ENCODE assay signal across 10 cellular contexts in the genomic region with DNA sequence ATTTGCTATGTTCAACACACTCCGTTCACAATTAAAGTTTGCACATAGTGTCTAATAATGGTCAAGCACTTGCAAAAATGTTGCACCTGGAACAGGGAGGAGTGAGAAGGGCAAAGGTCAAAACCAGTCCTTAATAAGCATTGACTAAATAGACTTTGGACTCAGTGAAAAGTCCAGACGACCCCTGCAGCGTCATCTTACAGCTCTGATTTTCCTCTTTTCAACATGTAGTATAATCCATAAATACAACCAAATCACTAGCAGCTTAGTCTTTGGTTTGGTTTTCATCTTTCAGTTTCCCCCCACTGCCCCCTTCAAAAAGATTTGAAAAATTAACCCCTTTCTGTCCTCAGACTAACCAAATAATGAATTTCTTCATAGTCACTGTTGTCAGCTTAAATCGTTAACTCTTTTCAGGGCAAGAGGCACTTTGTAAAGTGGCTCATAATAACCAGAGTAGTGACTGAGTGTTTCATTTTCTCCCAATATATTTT.
DNase-seq lines count a peak whose midpoint lies in the region; ATAC-seq and TF ChIP-seq lines count a peak whose summit lies in the region.
"Had no signal": no experiment of that assay in that cellular context is flagged by ENCODE, and none has a peak within 500 bp of the region (broad histone marks: within the 10 kb centered on the region; RNA-seq: fewer than 3 reads in every experiment).

No MANE protein-coding gene starts in this region.

- no peak overlapping the region for H3K27ac ChIP-seq in neural progenitor cell

- no peaks in the 10 kb centered on the region for H4K20me1 ChIP-seq in neural progenitor cell (ENCODE audit: low read depth)

- H3K4me3 Mint-ChIP-seq in T-helper 1 cell treated with Interleukin-12 subunit alpha and Interleukin-12 subunit beta and Interleukin-4 antibody, amounts not matched to agents 30 μg/mL and 1 μg/mL, for 36 hours, result peak overlapping the region; percentile 67
- peak overlapping the region; percentile 70 for H3K4me3 Mint-ChIP-seq in activated T-helper 17 cell treated with anti-CD3 and anti-CD28 coated beads, Interleukin-2, amount 50 U/mL, for 72 hours
- peak overlapping the region; percentile 47 for H3K4me3 Mint-ChIP-seq in neural progenitor cell

- H3K36me3 Mint-ChIP-seq in T-helper 1 cell treated with Interleukin-12 subunit alpha and Interleukin-12 subunit beta and Interleukin-4 antibody, amounts not matched to agents 30 μg/mL and 1 μg/mL, for 36 hours (ENCODE audit: low read depth), result peaks cover 21% of the 10 kb centered on the region
- no peaks in the 10 kb centered on the region for H3K36me3 Mint-ChIP-seq in activated T-helper 17 cell treated with anti-CD3 and anti-CD28 coated beads, Interleukin-2, amount 50 U/mL, for 72 hours (ENCODE audit: low read depth)
- H3K36me3 Mint-ChIP-seq in neural progenitor cell, result peaks cover 1% of the 10 kb centered on the region

- no peaks in the 10 kb centered on the region for H3K9me3 ChIP-seq in neural progenitor cell (ENCODE audit: low read depth)

- H3K4me3 ChIP-seq in neural progenitor cell, result no peak overlapping the region

- TF ChIP-seq CTCF in neural progenitor cell (IDR thresholded peaks at IDR 0.05), result no peak
- TF ChIP-seq CTCF in GM10266 (IDR thresholded peaks at IDR 0.05; ENCODE audit: control insufficient read depth, insufficient read depth, low read depth, missing control alignments), result no peak

- H3K79me2 ChIP-seq in neural progenitor cell (ENCODE audit: low read depth), result no peaks in the 10 kb centered on the region

- H2AFZ ChIP-seq in neural progenitor cell (replicated peaks), result no peak overlapping the region

- no peak for DNase-seq in T-helper 1 cell
- no peak for DNase-seq in neural progenitor cell (ENCODE audit: low spot score)
- DNase-seq in GM10266 (ENCODE audit: extremely low spot score), result no peak
- no peak for DNase-seq in NCI-H128 (lab: John Stamatoyannopoulos, UW; ENCODE audit: unreplicated experiment)
- DNase-seq: activated CD8-positive, alpha-beta memory T cell treated with anti-CD3 and anti-CD28 coated beads, Interleukin-2, amount 50 U/mL, for 48 hours; SK-N-SH had no signal

- no peak overlapping the region for H3K9ac ChIP-seq in neural progenitor cell
- H3K9ac ChIP-seq: SK-N-SH had no signal

- no peaks in the 10 kb centered on the region for H3K9me3 Mint-ChIP-seq in T-helper 1 cell treated with Interleukin-12 subunit alpha and Interleukin-12 subunit beta and Interleukin-4 antibody, amounts not matched to agents 30 μg/mL and 1 μg/mL, for 36 hours
- H3K9me3 Mint-ChIP-seq in activated T-helper 17 cell treated with anti-CD3 and anti-CD28 coated beads, Interleukin-2, amount 50 U/mL, for 72 hours, result no peaks in the 10 kb centered on the region
- H3K9me3 Mint-ChIP-seq in neural progenitor cell, result no peaks in the 10 kb centered on the region

- no peak overlapping the region for H3K4me2 ChIP-seq in neural progenitor cell

- peaks cover 49% of the 10 kb centered on the region for H3K4me1 Mint-ChIP-seq in T-helper 1 cell treated with Interleukin-12 subunit alpha and Interleukin-12 subunit beta and Interleukin-4 antibody, amounts not matched to agents 30 μg/mL and 1 μg/mL, for 36 hours (ENCODE audit: low read depth)
- peaks cover 7% of the 10 kb centered on the region for H3K4me1 Mint-ChIP-seq in activated T-helper 17 cell treated with anti-CD3 and anti-CD28 coated beads, Interleukin-2, amount 50 U/mL, for 72 hours
- H3K4me1 Mint-ChIP-seq in neural progenitor cell, result peaks cover 37% of the 10 kb centered on the region

- peaks cover 3% of the 10 kb centered on the region for H3K4me1 ChIP-seq in neural progenitor cell

- H3K27me3 ChIP-seq in neural progenitor cell, result no peaks in the 10 kb centered on the region

- ATAC-seq in HG02678 (IDR thresholded peaks at IDR 0.05; ENCODE audit: unreplicated experiment) (peak; percentile 37), HG02642 (IDR thresholded peaks at IDR 0.05; ENCODE audit: poor library complexity, unreplicated experiment) (no peak)
- ATAC-seq in activated T-helper 17 cell treated with anti-CD3 and anti-CD28 coated beads, Interleukin-2, amount 50 U/mL, for 72 hours (replicated peaks), result peak; percentile 50

- no peaks in the 10 kb centered on the region for H3K27me3 Mint-ChIP-seq in T-helper 1 cell treated with Interleukin-12 subunit alpha and Interleukin-12 subunit beta and Interleukin-4 antibody, amounts not matched to agents 30 μg/mL and 1 μg/mL, for 36 hours (ENCODE audit: low read depth)
- H3K27me3 Mint-ChIP-seq in activated T-helper 17 cell treated with anti-CD3 and anti-CD28 coated beads, Interleukin-2, amount 50 U/mL, for 72 hours, result no peaks in the 10 kb centered on the region
- H3K27me3 Mint-ChIP-seq in neural progenitor cell (ENCODE audit: insufficient read depth, low read depth), result no peaks in the 10 kb centered on the region

- H3K27ac Mint-ChIP-seq in T-helper 1 cell treated with Interleukin-12 subunit alpha and Interleukin-12 subunit beta and Interleukin-4 antibody, amounts not matched to agents 30 μg/mL and 1 μg/mL, for 36 hours, result peak overlapping the region; percentile 21
- H3K27ac Mint-ChIP-seq in activated T-helper 17 cell treated with anti-CD3 and anti-CD28 coated beads, Interleukin-2, amount 50 U/mL, for 72 hours, result no peak overlapping the region
- no peak overlapping the region for H3K27ac Mint-ChIP-seq in neural progenitor cell

- H3K36me3 ChIP-seq in neural progenitor cell, result no peaks in the 10 kb centered on the region

- no peaks in the 10 kb centered on the region for H3F3A ChIP-seq in neural progenitor cell (ENCODE audit: low read depth)
